In the genomic region with DNA sequence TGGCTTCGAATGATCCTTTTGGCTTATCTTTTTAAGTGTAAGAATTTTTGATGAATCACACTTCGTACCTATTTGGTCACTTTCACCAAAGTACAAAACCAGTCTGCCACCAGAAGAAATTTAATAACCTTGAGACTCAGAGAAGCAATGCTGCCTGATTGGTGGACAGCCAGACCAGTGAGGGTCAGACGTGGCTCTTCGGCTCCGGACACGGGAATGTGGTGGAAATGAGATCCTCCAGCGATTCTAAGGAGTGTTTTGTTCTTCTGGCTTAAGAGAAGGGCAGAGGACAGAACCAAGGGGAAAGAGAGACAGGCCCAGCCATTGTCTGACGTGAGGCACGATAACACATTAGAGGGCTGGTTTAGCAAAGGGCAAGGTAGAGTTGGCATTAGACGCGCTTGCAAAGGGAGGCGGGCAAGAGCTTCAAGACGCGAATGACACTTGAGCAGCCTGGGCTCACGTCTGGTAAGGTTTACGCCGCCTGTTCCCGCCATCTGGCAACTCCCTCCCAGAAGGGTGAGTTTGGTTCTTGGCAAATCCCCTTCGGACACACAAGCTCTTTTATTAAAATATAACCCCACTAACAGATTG, we compare ENCODE assay signal across 7 cellular contexts. TPM values are rescaled to one million over a fixed set of nuclear protein-coding genes. Genes with fewer than 3 reads are reported as not detected.
DNase-seq lines count a peak whose midpoint lies in the region; ATAC-seq and TF ChIP-seq lines count a peak whose summit lies in the region.

No MANE protein-coding gene starts in this region.

- peak; percentile 35 for ATAC-seq in HG02571 (IDR thresholded peaks at IDR 0.05; ENCODE audit: unreplicated experiment)
- peak; percentile 72 for ATAC-seq in body of pancreas
- ATAC-seq in left colon: peak; percentile 64

- H3K4me1 ChIP-seq in body of pancreas (peaks cover 17% of the 10 kb centered on the region), thymus (ENCODE audit: control insufficient read depth, insufficient read depth, low read length) (peaks cover 17% of the 10 kb centered on the region)

- WGBS in body of pancreas, 2 donors: 7 to 10% methylated on average over 19 of the region's 19 CpGs
- 33% methylated on average over 19 of the region's 19 CpGs for WGBS in thymus

- H3K9me3 ChIP-seq in body of pancreas: no peaks in the 10 kb centered on the region
- no peaks in the 10 kb centered on the region for H3K9me3 ChIP-seq in thymus (ENCODE audit: control insufficient read depth)

- DNase-seq in NCI-H2196 (lab: John Stamatoyannopoulos, UW; ENCODE audit: unreplicated experiment) (peak; percentile 74), body of pancreas (peak in 3 of 4 donors; percentile 74 to 87 (median 85)), left colon (peak in 1 of 2 donors; percentile 82), 8988T (no peak)

- peak in 2 of 3 donors; percentile 54 to 77 for TF ChIP-seq POLR2A in body of pancreas (IDR thresholded peaks at IDR 0.05)

- H3K27ac ChIP-seq in body of pancreas (peak overlapping the region; percentile 92 to 100 (median 98)), thymus (ENCODE audit: low read depth) (peak overlapping the region; percentile 94)

- H3K36me3 ChIP-seq in body of pancreas (replicated peaks in 1 of 2; ENCODE audit: insufficient read depth in 1 of 2, low read depth in 2 of 2) (no peaks in the 10 kb centered on the region), thymus (ENCODE audit: control insufficient read depth, insufficient read depth) (no peaks in the 10 kb centered on the region)

- H3K4me3 ChIP-seq in GM12875 (ENCODE audit: low read depth, low read length): peak overlapping the region; percentile 46
- no peak overlapping the region for H3K4me3 ChIP-seq in body of pancreas
- H3K4me3 ChIP-seq in thymus (ENCODE audit: low read length): peak overlapping the region; percentile 53

- H3K27me3 ChIP-seq in body of pancreas (no peaks in the 10 kb centered on the region), thymus (ENCODE audit: control insufficient read depth, insufficient read depth) (no peaks in the 10 kb centered on the region)

- no peak for TF ChIP-seq CTCF in GM12875 (IDR thresholded peaks at IDR 0.05; ENCODE audit: borderline replicate concordance, insufficient read depth, low read depth, low read length)
- TF ChIP-seq CTCF in body of pancreas (IDR thresholded peaks at IDR 0.05): no peak

- intact Hi-C loops in body of pancreas (cut with DNase I): no loop called here
- intact Hi-C loops in left colon (cut with DNase I, micrococcal nuclease): no loop called here

RNA-seq across cellular contexts. Expression of gene EZR, which starts 49.9 kb away (rescaled TPM):
- total RNA-seq in body of pancreas: 100 to 1,000 TPM in 1 of 2 donors, 10 to 100 TPM in 1; 76.8 to 103 TPM
- total RNA-seq in left colon: 100 to 1,000 TPM; 368 to 492 TPM
- 165 TPM for polyA plus RNA-seq in thymus

Comparison
In these comparisons a context has a peak if more than half of its experiments do, and no peak if none do; other contexts are left out.
1. H3K4me3 ChIP-seq: peak in GM12875 (single experiment) and thymus (single experiment); none in body of pancreas (0 of 2).
2. Peak in every context shown above with its lines, with median percentiles within 50 percentile points of each other: ATAC-seq.